Comparison of ENCODE assay signal across 8 cellular contexts in genomic region chr7:151057989-151058765, GRCh38. TPM values are rescaled to one million over a fixed set of nuclear protein-coding genes. Genes with fewer than 3 reads are reported as not detected.
DNase-seq lines count a peak whose midpoint lies in the region; ATAC-seq and TF ChIP-seq lines count a peak whose summit lies in the region.

No MANE protein-coding gene starts in this region.

- H3K27ac ChIP-seq in heart right ventricle (peak overlapping the region; percentile 94 to 98 (median 97)), upper lobe of left lung (peak overlapping the region; percentile 90 to 99 (median 96))

- in situ Hi-C loops in GM13977 (cut with MboI; ENCODE audit: low pct_unique_long_range_greater_than_20kb, low sequenced_read_pairs, unreplicated experiment) = no loop called here

- H3K4me3 Mint-ChIP-seq in T-cell = peak overlapping the region; percentile 90

- peak in 3 of 4 donors; percentile 33 to 87 (median 84) for TF ChIP-seq POLR2A in upper lobe of left lung (IDR thresholded peaks at IDR 0.05)

- TF ChIP-seq EP300 in upper lobe of left lung (IDR thresholded peaks at IDR 0.05) = peak in 2 of 4 donors; percentile 44 to 49

- peak overlapping the region; percentile 22 to 95 (median 88) for H3K4me3 ChIP-seq in heart right ventricle
- peak overlapping the region in 3 of 4 donors; percentile 86 to 92 (median 88) for H3K4me3 ChIP-seq in upper lobe of left lung

- H3K36me3 Mint-ChIP-seq in T-cell = peaks cover 4% of the 10 kb centered on the region

- intact Hi-C loops in heart right ventricle (cut with DNase I) = loop anchor here in 7 of 10 donors (1.0 to 10.0 kb wide), 6 partner anchors 23 to 57 kb away; partner anchors contain the start of genes FASTK (in 5 of the 7), ABCB8 (in 2 of the 7) and AGAP3 (in 1 of the 7)
- intact Hi-C loops in posterior cingulate gyrus (cut with DNase I) = loop anchor here (1.0 kb wide), 3 partner anchors 22 to 30 kb away; partner anchors contain the start of genes ABCB8, AGAP3 and FASTK

- H3K27me3 Mint-ChIP-seq in T-cell = no peaks in the 10 kb centered on the region

- peak overlapping the region; percentile 95 to 96 for H3K27ac Mint-ChIP-seq in T-cell

- TF ChIP-seq CTCF in GM13977 (IDR thresholded peaks at IDR 0.05; ENCODE audit: extremely low read depth, insufficient read depth, missing control alignments) = no peak
- peak in 1 of 9 donors; percentile 18 for TF ChIP-seq CTCF in heart right ventricle (IDR thresholded peaks at IDR 0.05)
- peak in 2 of 6 experiments; percentile 6 to 9 for TF ChIP-seq CTCF in upper lobe of left lung (IDR thresholded peaks at IDR 0.05)

- H3K27me3 ChIP-seq in heart right ventricle (no peaks in the 10 kb centered on the region), upper lobe of left lung (no peaks in the 10 kb centered on the region)

- CTCF ChIA-PET in T-cell (lab: Charles Lee) = interaction anchor here in 1 of 2 donors (0.6 to 1.7 kb wide), 2 partner anchors 22 to 81 kb away, joined by 4 to 5 read pairs; partner anchors contain the start of gene FASTK

- WGBS in heart right ventricle, 2 donors = 1 to 2% methylated on average over 46 of the region's 46 CpGs
- 0 to 1% methylated on average over 1 to 46 of the region's 46 CpGs for WGBS in upper lobe of left lung, 2 donors

- POLR2A ChIA-PET in T-cell (lab: Charles Lee) = no interaction called here

- peak; percentile 100 for DNase-seq in GM13977 (ENCODE audit: low spot score)
- DNase-seq in NCI-H146 (lab: John Stamatoyannopoulos, UW) = peak; percentile 99
- peak; percentile 91 to 98 (median 97) for DNase-seq in T-cell
- peak; percentile 100 for DNase-seq in amniotic epithelial cell (ENCODE audit: low read depth)
- DNase-seq in heart right ventricle = peak; percentile 98 to 99
- peak; percentile 97 to 100 (median 100) for DNase-seq in posterior cingulate gyrus
- peak; percentile 99 to 100 for DNase-seq in upper lobe of left lung

- H3K9me3 ChIP-seq in heart right ventricle (no peaks in the 10 kb centered on the region), upper lobe of left lung (no peaks in the 10 kb centered on the region)

- H3K4me1 ChIP-seq in heart right ventricle = peaks cover 33 to 55% (median 50%) of the 10 kb centered on the region in 9 donors
- peaks cover 41 to 63% (median 53%) of the 10 kb centered on the region in 4 donors for H3K4me1 ChIP-seq in upper lobe of left lung

- H3K4me1 Mint-ChIP-seq in T-cell = peaks cover 34 to 44% (median 42%) of the 10 kb centered on the region in 3 donors

- H3K36me3 ChIP-seq in heart right ventricle = peaks cover 0 to 12% (median 0%) of the 10 kb centered on the region in 9 donors
- peaks cover 0 to 6% (median 2%) of the 10 kb centered on the region in 4 donors for H3K36me3 ChIP-seq in upper lobe of left lung

- ATAC-seq in HG02870 (IDR thresholded peaks at IDR 0.05; ENCODE audit: unreplicated experiment) (peak; percentile 89), T-cell (replicated peaks in 1 of 4) (peak; percentile 91 to 94 (median 92)), heart right ventricle (peak; percentile 89 to 93 (median 90)), upper lobe of left lung (ENCODE audit: low FRiP score in 2 of 2) (peak; percentile 93 to 94)

- H3K9me3 Mint-ChIP-seq in T-cell = no peaks in the 10 kb centered on the region

RNA-seq across cellular contexts. Expression of gene CDK5, which starts 0.5 kb away (rescaled TPM):
- total RNA-seq in T-cell (1 to 10 TPM; 5.3 to 8.4 (median 6.5) TPM), heart right ventricle (10 to 100 TPM in 1 of 10 donors, 1 to 10 TPM in 9; 5.2 to 11.3 (median 7.8) TPM), upper lobe of left lung (10 to 100 TPM in 3 of 6 donors, 1 to 10 TPM in 3; 2.1 to 14.4 (median 10.1) TPM)
- 1 to 10 TPM; 5.0 to 7.7 TPM for polyA plus RNA-seq in heart right ventricle

RNA-seq across cellular contexts. Expression of gene SLC4A2, which starts 1.2 kb away (rescaled TPM):
- total RNA-seq in T-cell (10 to 100 TPM; 52.0 to 91.5 (median 74.4) TPM), heart right ventricle (10 to 100 TPM; 36.0 to 80.5 (median 47.6) TPM), upper lobe of left lung (100 to 1,000 TPM in 5 of 6 donors, 10 to 100 TPM in 1; 88.4 to 312 (median 188) TPM)
- 100 to 1,000 TPM; 101 to 109 TPM for polyA plus RNA-seq in heart right ventricle

RNA-seq across cellular contexts. Expression of gene ASIC3, which starts 9.8 kb away (rescaled TPM):
- total RNA-seq in T-cell (10 to 100 TPM in 4 of 5 donors, 1 to 10 TPM in 1; 9.8 to 16.0 (median 11.9) TPM), heart right ventricle (10 to 100 TPM in 1 of 10 donors, 1 to 10 TPM in 9; 3.2 to 12.5 (median 5.6) TPM), upper lobe of left lung (10 to 100 TPM in 2 of 6 donors, 1 to 10 TPM in 4; 2.1 to 37.7 (median 4.0) TPM)
- 10 to 100 TPM in 1 of 2 donors, 1 to 10 TPM in 1; 3.7 to 38.8 TPM for polyA plus RNA-seq in heart right ventricle

RNA-seq across cellular contexts. Expression of gene FASTK, which starts 22.4 kb away (rescaled TPM):
- total RNA-seq in T-cell = 100 to 1,000 TPM in 4 of 5 donors, 10 to 100 TPM in 1; 98.8 to 157 (median 151) TPM
- 100 to 1,000 TPM in 1 of 10 donors, 10 to 100 TPM in 9; 65.0 to 107 (median 75.6) TPM for total RNA-seq in heart right ventricle
- polyA plus RNA-seq in heart right ventricle = 100 to 1,000 TPM in 1 of 2 donors, 10 to 100 TPM in 1; 82.7 to 246 TPM
- 100 to 1,000 TPM in 1 of 6 donors, 10 to 100 TPM in 5; 54.3 to 136 (median 78.0) TPM for total RNA-seq in upper lobe of left lung

RNA-seq across cellular contexts. Expression of gene TMUB1, which starts 25.1 kb away (rescaled TPM):
- total RNA-seq in T-cell = 10 to 100 TPM; 44.0 to 67.0 (median 56.5) TPM
- 10 to 100 TPM; 18.5 to 40.3 (median 23.4) TPM for total RNA-seq in heart right ventricle
- polyA plus RNA-seq in heart right ventricle = 10 to 100 TPM; 79.4 to 88.2 TPM
- 10 to 100 TPM; 35.3 to 72.9 (median 51.6) TPM for total RNA-seq in upper lobe of left lung

Comparison
In these comparisons a context has a peak if more than half of its experiments do, and no peak if none do; other contexts are left out.
1. Peak in every context shown above with its lines: DNase-seq, ATAC-seq, H3K4me3 ChIP-seq and H3K27ac ChIP-seq.